In genomic region chr3:58562498-58562897, GRCh38 we compare ENCODE assay signal across 21 cellular contexts. TPM values are rescaled to one million over a fixed set of nuclear protein-coding genes. Genes with fewer than 3 reads are reported as not detected.
"Had no signal": no experiment of that assay in that cellular context is flagged by ENCODE, and none has a peak within 500 bp of the region (broad histone marks: within the 10 kb centered on the region; RNA-seq: fewer than 3 reads in every experiment).

No MANE protein-coding gene starts in this region.

- H3K4me1 ChIP-seq: parathyroid adenoma, tibial artery had no signal

- DNase-seq: activated CD4-positive, alpha-beta T cell treated with anti-CD3 and anti-CD28 coated beads, Interleukin-2, amount 50 U/mL, for 1 hour; activated CD4-positive, CD25-positive, alpha-beta regulatory T cell treated with anti-CD3 and anti-CD28 coated beads, Interleukin-2, amount 50 U/mL, for 72 hours; activated naive CD4-positive, alpha-beta T cell; activated naive CD8-positive, alpha-beta T cell treated with anti-CD3 and anti-CD28 coated beads for 36 hours; amniotic stem cell; caudate nucleus; foreskin melanocyte; glutamatergic neuron; natural killer cell; retina; stimulated activated CD4-positive, alpha-beta T cell treated with anti-CD3 and anti-CD28 coated beads, Interleukin-12 subunit alpha, Interleukin-12 subunit beta, amount 100 ng/mL, for 4 hours; stimulated activated CD4-positive, alpha-beta T cell treated with anti-CD3 and anti-CD28 coated beads, Interleukin-1b, Interleukin-23, amount 100 ng/mL, for 48 hours; stimulated activated CD8-positive, alpha-beta memory T cell treated with anti-CD3 and anti-CD28 coated beads, Interleukin-4, amount 100 ng/mL, for 48 hours; stimulated activated naive CD4-positive, alpha-beta T cell; substantia nigra had no signal

- H3K4me3 Mint-ChIP-seq: activated naive CD8-positive, alpha-beta T cell treated with anti-CD3 and anti-CD28 coated beads for 36 hours; memory B cell; natural killer cell; T-helper 1 cell treated with Interleukin-12 subunit alpha and Interleukin-12 subunit beta and Interleukin-4 antibody, amounts not matched to agents 30 μg/mL and 1 μg/mL, for 36 hours had no signal

- H3K27ac Mint-ChIP-seq: activated naive CD8-positive, alpha-beta T cell treated with anti-CD3 and anti-CD28 coated beads for 36 hours; memory B cell; natural killer cell; T-helper 1 cell treated with Interleukin-12 subunit alpha and Interleukin-12 subunit beta and Interleukin-4 antibody, amounts not matched to agents 30 μg/mL and 1 μg/mL, for 36 hours had no signal

- H3K9me3 ChIP-seq: neutrophil, tibial artery had no signal

- H3K27me3 Mint-ChIP-seq: activated naive CD8-positive, alpha-beta T cell treated with anti-CD3 and anti-CD28 coated beads for 36 hours had no signal

- H3K4me3 ChIP-seq: dorsolateral prefrontal cortex, tibial artery had no signal

- H3K36me3 Mint-ChIP-seq: activated naive CD8-positive, alpha-beta T cell treated with anti-CD3 and anti-CD28 coated beads for 36 hours; memory B cell; natural killer cell had no signal

- H3K79me2 ChIP-seq: parathyroid adenoma had no signal

- H3K9me3 Mint-ChIP-seq: activated naive CD8-positive, alpha-beta T cell treated with anti-CD3 and anti-CD28 coated beads for 36 hours; natural killer cell; T-helper 1 cell treated with Interleukin-12 subunit alpha and Interleukin-12 subunit beta and Interleukin-4 antibody, amounts not matched to agents 30 μg/mL and 1 μg/mL, for 36 hours had no signal

- H3K9ac ChIP-seq: parathyroid adenoma had no signal

- H3K36me3 ChIP-seq: neutrophil, tibial artery had no signal

- H2AFZ ChIP-seq: parathyroid adenoma had no signal

- H3K27ac ChIP-seq: neutrophil, parathyroid adenoma, tibial artery had no signal

- ATAC-seq: natural killer cell had no signal

- H3K4me1 Mint-ChIP-seq: activated naive CD8-positive, alpha-beta T cell treated with anti-CD3 and anti-CD28 coated beads for 36 hours; memory B cell; natural killer cell had no signal

- H3K27me3 ChIP-seq: dorsolateral prefrontal cortex, neutrophil, tibial artery had no signal

RNA-seq across cellular contexts. Expression of gene FAM107A, which starts 14.7 kb away (rescaled TPM):
- total RNA-seq: activated naive CD8-positive, alpha-beta T cell treated with anti-CD3 and anti-CD28 coated beads for 36 hours; natural killer cell had no signal

RNA-seq across cellular contexts. Expression of gene ACOX2, which starts 25.5 kb away (rescaled TPM):
- total RNA-seq: activated naive CD8-positive, alpha-beta T cell treated with anti-CD3 and anti-CD28 coated beads for 36 hours; natural killer cell had no signal
